Comparison of ENCODE assay signal across 17 cellular contexts in genomic region chr10:69358148-69358795, GRCh38. TPM values are rescaled to one million over a fixed set of nuclear protein-coding genes. Genes with fewer than 3 reads are reported as not detected.
DNase-seq lines count a peak whose midpoint lies in the region; ATAC-seq and TF ChIP-seq lines count a peak whose summit lies in the region.
"Had no signal": no experiment of that assay in that cellular context is flagged by ENCODE, and none has a peak within 500 bp of the region (broad histone marks: within the 10 kb centered on the region; RNA-seq: fewer than 3 reads in every experiment).

No MANE protein-coding gene starts in this region.

- intact Hi-C loops in natural killer cell (cut with micrococcal nuclease) (no loop called here), vagina (cut with DNase I) (no loop called here)

- CTCF ChIA-PET in WTC11 (lab: Charles Lee) = interaction anchor here (0.6 to 1.2 kb wide), 8 partner anchors 20 to 128 kb away, joined by 3 to 5 read pairs (median 5); no protein-coding TSS in a partner anchor

- 69 to 76% methylated on average over 4 to 12 of the region's 12 CpGs for WGBS in gastroesophageal sphincter (ENCODE audit: low coverage in 1 of 2), 2 donors

- H3K9me3 ChIP-seq in gastroesophageal sphincter (no peaks in the 10 kb centered on the region), vagina (no peaks in the 10 kb centered on the region)
- H3K9me3 ChIP-seq: body of pancreas, lower lobe of right lung, sigmoid colon, uterus had no signal

- no peak for TF ChIP-seq POLR2A in gastroesophageal sphincter (IDR thresholded peaks at IDR 0.05)
- no peak for TF ChIP-seq POLR2A in vagina (IDR thresholded peaks at IDR 0.05)

- H3K27me3 Mint-ChIP-seq in natural killer cell treated with Interleukin-12 subunit alpha and Interleukin-12 subunit beta and Interleukin-15 and Interleukin-18, amount 100 ng/mL, for 72 hours = no peaks in the 10 kb centered on the region
- H3K27me3 Mint-ChIP-seq in natural killer cell (ENCODE audit: low read depth in 2 of 2) (no peaks in the 10 kb centered on the region), WTC11 (ENCODE audit: low read depth) (no peaks in the 10 kb centered on the region)

- POLR2A ChIA-PET in WTC11 (lab: Charles Lee) = interaction anchor here (0.6 to 0.9 kb wide), 2 partner anchors 25 to 34 kb away, joined by 3 to 4 read pairs; no protein-coding TSS in a partner anchor

- H3K4me1 Mint-ChIP-seq in natural killer cell treated with Interleukin-12 subunit alpha and Interleukin-12 subunit beta and Interleukin-15 and Interleukin-18, amount 100 ng/mL, for 72 hours (ENCODE audit: low read depth in 2 of 2) = peaks cover 29 to 36% of the 10 kb centered on the region in 2 donors
- H3K4me1 Mint-ChIP-seq in natural killer cell = peaks cover 38 to 40% of the 10 kb centered on the region in 2 donors
- H3K4me1 Mint-ChIP-seq in WTC11 = peaks cover 37% of the 10 kb centered on the region

- DNase-seq in natural killer cell treated with Interleukin-12 subunit alpha and Interleukin-12 subunit beta and Interleukin-15 and Interleukin-18, amount 100 ng/mL, for 72 hours (ENCODE audit: low spot score) = no peak
- DNase-seq in natural killer cell = no peak
- DNase-seq in WTC11 (ENCODE audit: low spot score) = no peak
- no peak for DNase-seq in vagina (ENCODE audit: extremely low spot score in 2 of 2)
- no peak for DNase-seq in amygdala (lab: John Stamatoyannopoulos, UW)
- DNase-seq in activated effector memory CD4-positive, alpha-beta T cell treated with anti-CD3 and anti-CD28 coated beads, Interleukin-2, amount 50 U/mL, for 16 hours = no peak
- DNase-seq: activated T-cell treated with anti-CD3 and anti-CD28 coated beads, Interleukin-2, amount 50 U/mL, for 4 hours; body of pancreas; DND-41; lower lobe of right lung; NCI-H748 treated with DMSO at 0.1 percent for 48 hours; sigmoid colon; stimulated activated CD4-positive, alpha-beta T cell treated with anti-CD3 and anti-CD28 coated beads, Interleukin-4, amount 100 ng/mL, for 4 hours; uterus had no signal

- no peak overlapping the region for H3K4me3 Mint-ChIP-seq in natural killer cell treated with Interleukin-12 subunit alpha and Interleukin-12 subunit beta and Interleukin-15 and Interleukin-18, amount 100 ng/mL, for 72 hours
- H3K4me3 Mint-ChIP-seq in natural killer cell = no peak overlapping the region
- H3K4me3 Mint-ChIP-seq in WTC11 = no peak overlapping the region

- H3K4me3 ChIP-seq in gastroesophageal sphincter = no peak overlapping the region
- H3K4me3 ChIP-seq in vagina = no peak overlapping the region
- H3K4me3 ChIP-seq: body of pancreas, lower lobe of right lung, sigmoid colon, uterus had no signal

- H3K4me1 ChIP-seq in gastroesophageal sphincter (peaks cover 8 to 59% (median 23%) of the 10 kb centered on the region in 3 donors), vagina (peaks cover 58% of the 10 kb centered on the region)

- H3K27me3 ChIP-seq in gastroesophageal sphincter (no peaks in the 10 kb centered on the region), vagina (no peaks in the 10 kb centered on the region)
- H3K27me3 ChIP-seq: body of pancreas, sigmoid colon, uterus had no signal

- TF ChIP-seq EP300 in gastroesophageal sphincter (IDR thresholded peaks at IDR 0.05) = no peak

- H3K36me3 ChIP-seq in gastroesophageal sphincter = peaks cover 0 to 10% of the 10 kb centered on the region in 2 donors
- H3K36me3 ChIP-seq in vagina = peaks cover 0 to 7% of the 10 kb centered on the region in 2 donors
- H3K36me3 ChIP-seq: uterus had no signal

- peak overlapping the region; percentile 31 to 73 for H3K27ac Mint-ChIP-seq in natural killer cell treated with Interleukin-12 subunit alpha and Interleukin-12 subunit beta and Interleukin-15 and Interleukin-18, amount 100 ng/mL, for 72 hours
- H3K27ac Mint-ChIP-seq in natural killer cell (peak overlapping the region in 1 of 2 donors; percentile 76), WTC11 (no peak overlapping the region)

- H3K36me3 Mint-ChIP-seq in natural killer cell treated with Interleukin-12 subunit alpha and Interleukin-12 subunit beta and Interleukin-15 and Interleukin-18, amount 100 ng/mL, for 72 hours = no peaks in the 10 kb centered on the region
- H3K36me3 Mint-ChIP-seq in natural killer cell (no peaks in the 10 kb centered on the region), WTC11 (peaks cover 29% of the 10 kb centered on the region)

- peak overlapping the region in 3 of 4 donors; percentile 65 to 86 (median 84) for H3K27ac ChIP-seq in gastroesophageal sphincter
- H3K27ac ChIP-seq in vagina = peak overlapping the region; percentile 13
- H3K27ac ChIP-seq: body of pancreas, lower lobe of right lung, uterus had no signal

- H3K9me3 Mint-ChIP-seq in natural killer cell treated with Interleukin-12 subunit alpha and Interleukin-12 subunit beta and Interleukin-15 and Interleukin-18, amount 100 ng/mL, for 72 hours = no peaks in the 10 kb centered on the region
- H3K9me3 Mint-ChIP-seq in natural killer cell (no peaks in the 10 kb centered on the region), WTC11 (no peaks in the 10 kb centered on the region)
- H3K9me3 Mint-ChIP-seq: activated T-cell treated with anti-CD3 and anti-CD28 coated beads, Interleukin-2, amount 50 U/mL, for 4 hours had no signal

- no peak for ATAC-seq in natural killer cell treated with Interleukin-12 subunit alpha and Interleukin-12 subunit beta and Interleukin-15 and Interleukin-18, amount 100 ng/mL, for 72 hours
- ATAC-seq in natural killer cell (no peak), WTC11 (peak; percentile 66), gastroesophageal sphincter (no peak), GM18498 (IDR thresholded peaks at IDR 0.05; ENCODE audit: unreplicated experiment) (no peak)
- ATAC-seq: body of pancreas had no signal

- TF ChIP-seq CTCF in natural killer cell (IDR thresholded peaks at IDR 0.05) (no peak), WTC11 (IDR thresholded peaks at IDR 0.05) (no peak), gastroesophageal sphincter (IDR thresholded peaks at IDR 0.05) (peak in 1 of 4 experiments; percentile 28), vagina (IDR thresholded peaks at IDR 0.05) (no peak)

TF ChIP-seq in WTC11, 78 proteins besides CTCF, POLR2A, EP300 and RAD21 (continues in another document):
- TF ChIP-seq FOXJ3 (CRISPR knock-in tag; IDR thresholded peaks at IDR 0.05; ENCODE audit: borderline replicate concordance) = no peak
- TF ChIP-seq HMGA2 (CRISPR knock-in tag; IDR thresholded peaks at IDR 0.05) = no peak
- TF ChIP-seq ZNF512 (CRISPR knock-in tag; IDR thresholded peaks at IDR 0.05; ENCODE audit: borderline replicate concordance) = no peak
- no peak for TF ChIP-seq ARID4B (CRISPR knock-in tag; IDR thresholded peaks at IDR 0.05; ENCODE audit: borderline replicate concordance)
- no peak for TF ChIP-seq E2F1 (CRISPR knock-in tag; IDR thresholded peaks at IDR 0.05)

RNA-seq across cellular contexts. Expression of gene TACR2, which starts 58.4 kb away (rescaled TPM):
- total RNA-seq in natural killer cell treated with Interleukin-12 subunit alpha and Interleukin-12 subunit beta and Interleukin-15 and Interleukin-18, amount 100 ng/mL, for 72 hours = not detected
- total RNA-seq in natural killer cell (not detected), WTC11 (2021) (0.20 TPM in 1 of 3 replicates, not detected in the others), gastroesophageal sphincter (100 to 1,000 TPM in 2 of 4 donors, 10 to 100 TPM in 2; 37.1 to 176 (median 122) TPM), vagina (6.1 TPM)
- total RNA-seq: T-helper 1 cell treated with Interleukin-12 subunit alpha and Interleukin-12 subunit beta and Interleukin-4 antibody, amounts not matched to agents 30 ng/mL and 1 ng/mL, for 36 hours had no signal
